Comparison of ENCODE assay signal across 9 cellular contexts in the genomic region with DNA sequence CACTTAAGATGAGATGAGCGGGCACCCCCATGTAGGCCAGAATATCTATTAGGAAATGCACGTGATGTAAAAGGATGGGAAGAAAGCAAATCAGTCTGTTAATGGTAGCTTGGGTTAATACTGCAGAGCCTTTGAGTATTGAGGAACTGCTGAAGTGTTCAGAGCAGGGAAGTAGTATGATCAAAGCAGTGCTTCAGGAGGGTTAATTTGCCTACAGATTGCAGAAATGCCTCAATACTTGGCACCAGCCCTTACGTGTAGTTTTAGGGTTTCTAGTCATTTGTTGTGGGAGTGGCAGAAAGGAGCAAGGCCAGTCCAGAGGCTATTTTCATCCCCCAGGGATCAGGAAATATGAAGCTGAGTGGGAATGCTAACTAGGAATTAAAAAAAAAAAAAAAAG. TPM values are rescaled to one million over a fixed set of nuclear protein-coding genes. Genes with fewer than 3 reads are reported as not detected.
DNase-seq lines count a peak whose midpoint lies in the region; ATAC-seq and TF ChIP-seq lines count a peak whose summit lies in the region.
"Had no signal": no experiment of that assay in that cellular context is flagged by ENCODE, and none has a peak within 500 bp of the region (broad histone marks: within the 10 kb centered on the region; RNA-seq: fewer than 3 reads in every experiment).

No MANE protein-coding gene starts in this region.

- H3K27ac ChIP-seq in gastrocnemius medialis (peak overlapping the region in 2 of 4 donors; percentile 54 to 76), spleen (peak overlapping the region in 4 of 8 donors; percentile 13 to 53 (median 31))

- H3K4me3 ChIP-seq in gastrocnemius medialis (no peak overlapping the region), spleen (peak overlapping the region in 1 of 8 donors; percentile 4)

- in situ Hi-C loops in gastrocnemius medialis (cut with MboI; ENCODE audit: low sequenced_read_pairs in 4 of 4): no loop called here

- peaks cover 2 to 18% of the 10 kb centered on the region in 2 donors for H3K36me3 ChIP-seq in gastrocnemius medialis
- peaks cover 0 to 26% (median 13%) of the 10 kb centered on the region in 6 donors for H3K36me3 ChIP-seq in spleen

- 29 to 46% (median 33%) methylated on average over 3 of the region's 3 CpGs for WGBS in spleen, 5 donors

- peak overlapping the region; percentile 41 to 86 (median 71) for H3K27ac Mint-ChIP-seq in IgD-negative memory B cell

- H3K27me3 Mint-ChIP-seq in IgD-negative memory B cell: no peaks in the 10 kb centered on the region

- H3K4me1 ChIP-seq in gastrocnemius medialis (peaks cover 50 to 82% of the 10 kb centered on the region in 2 donors), spleen (peaks cover 9 to 84% (median 40%) of the 10 kb centered on the region in 6 donors)

- H3K4me3 Mint-ChIP-seq in IgD-negative memory B cell: peak overlapping the region; percentile 42 to 88 (median 75)

- TF ChIP-seq POLR2A in gastrocnemius medialis (IDR thresholded peaks at IDR 0.05): no peak
- TF ChIP-seq POLR2A in spleen (IDR thresholded peaks at IDR 0.05): no peak

- no peaks in the 10 kb centered on the region for H3K9me3 Mint-ChIP-seq in IgD-negative memory B cell

- peaks cover 2% of the 10 kb centered on the region for H3K36me3 Mint-ChIP-seq in IgD-negative memory B cell

- H3K4me1 Mint-ChIP-seq in IgD-negative memory B cell: peaks cover 39 to 48% (median 43%) of the 10 kb centered on the region in 3 donors

- intact Hi-C loops in gastrocnemius medialis (cut with DNase I; ENCODE audit: low total_unique reads) (no loop called here), spleen (cut with DNase I; ENCODE audit: low total_unique reads) (no loop called here)

- TF ChIP-seq CTCF in gastrocnemius medialis (IDR thresholded peaks at IDR 0.05 in 4 of 5, conservative IDR thresholded peaks at IDR 0.05 in 1 of 5): no peak
- no peak for TF ChIP-seq CTCF in spleen (IDR thresholded peaks at IDR 0.05 in 8 of 11, conservative IDR thresholded peaks at IDR 0.05 in 3 of 11)

- H3K27me3 ChIP-seq in gastrocnemius medialis (no peaks in the 10 kb centered on the region), spleen (replicated peaks in 1 of 7) (no peaks in the 10 kb centered on the region)

- ATAC-seq in GM18867 (IDR thresholded peaks at IDR 0.05; ENCODE audit: unreplicated experiment) (peak; percentile 84), GM21825 (IDR thresholded peaks at IDR 0.05; ENCODE audit: unreplicated experiment) (peak; percentile 72), gastrocnemius medialis (no peak)

- DNase-seq in myocyte (ENCODE audit: low read depth): peak; percentile 16
- DNase-seq in gastrocnemius medialis: no peak
- DNase-seq in spleen: no peak
- no peak for DNase-seq in medulla oblongata (ENCODE audit: extremely low spot score)
- no peak for DNase-seq in HCEC 1CT
- DNase-seq: activated CD8-positive, alpha-beta memory T cell treated with anti-CD3 and anti-CD28 coated beads for 24 hours had no signal

- H3K9me3 ChIP-seq in gastrocnemius medialis: no peaks in the 10 kb centered on the region
- no peaks in the 10 kb centered on the region for H3K9me3 ChIP-seq in spleen

RNA-seq across cellular contexts. Expression of a gene that starts 19.7 kb away (rescaled TPM):
- polyA plus RNA-seq in IgD-negative memory B cell (39.1 TPM), spleen (1 to 10 TPM; 5.0 to 8.5 (median 6.8) TPM)
- total RNA-seq in myocyte (33.4 and 52.4 TPM in 2 replicates), gastrocnemius medialis (10 to 100 TPM; 42.9 to 63.3 (median 57.3) TPM), spleen (100 to 1,000 TPM in 1 of 7 donors, 10 to 100 TPM in 6; 58.1 to 105 (median 77.7) TPM)
- 10.0 TPM for polyA plus RNA-seq in myocyte (2012)

Comparison
In these comparisons a context has a peak if more than half of its experiments do, and no peak if none do; other contexts are left out.
1. ATAC-seq: peak in GM18867 (single experiment) and GM21825 (single experiment); none in gastrocnemius medialis (0 of 2).